Comparison of ENCODE assay signal across 8 cellular contexts in the genomic region with DNA sequence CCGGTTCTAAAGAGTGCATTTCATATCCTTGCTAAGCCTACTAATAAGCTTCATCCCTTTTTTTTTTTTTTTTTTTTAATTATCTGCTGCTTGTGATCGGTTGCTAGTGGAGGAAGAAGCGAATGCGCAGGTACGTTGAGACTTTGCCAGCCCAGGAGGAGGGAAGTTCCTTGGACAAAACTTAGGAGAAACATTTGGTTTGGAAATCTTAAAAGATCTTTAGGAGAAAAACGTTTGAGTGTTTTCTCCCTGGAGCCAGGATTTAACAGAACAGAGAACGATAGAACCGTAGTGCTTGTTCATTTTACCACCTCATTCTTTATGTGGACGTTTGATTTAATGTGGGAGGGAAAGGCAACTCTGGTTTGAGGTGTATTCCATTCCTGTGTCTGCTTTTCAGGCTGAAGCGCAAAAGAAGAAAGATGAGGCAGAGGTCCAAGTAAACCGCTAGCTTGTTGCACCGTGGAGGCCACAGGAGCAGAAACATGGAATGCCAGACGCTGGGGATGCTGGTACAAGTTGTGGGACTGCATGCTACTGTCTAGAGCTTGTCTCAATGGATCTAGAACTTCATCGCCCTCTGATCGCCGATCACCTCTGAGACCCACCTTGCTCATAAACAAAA. TPM values are rescaled to one million over a fixed set of nuclear protein-coding genes. Genes with fewer than 3 reads are reported as not detected.
DNase-seq lines count a peak whose midpoint lies in the region; ATAC-seq and TF ChIP-seq lines count a peak whose summit lies in the region.
"Not testable (repeated sequence)": the region's sequence is repeated elsewhere in the genome, so short reads cannot be mapped to it uniquely, and the experiment has no call there.

No MANE protein-coding gene starts in this region.

- not testable (repeated sequence) for TF ChIP-seq CTCF in AG04449 (IDR thresholded peaks at IDR 0.05; ENCODE audit: insufficient read depth, low read length, missing control alignments); H9 (conservative IDR thresholded peaks at IDR 0.05); activated CD8-positive, alpha-beta T cell treated with anti-CD3 and anti-CD28 coated beads for 36 hours (IDR thresholded peaks at IDR 0.05); heart left ventricle (IDR thresholded peaks at IDR 0.05); mucosa of descending colon (IDR thresholded peaks at IDR 0.05)

- not testable (repeated sequence) for ATAC-seq in activated CD8-positive, alpha-beta T cell treated with anti-CD3 and anti-CD28 coated beads for 36 hours; central memory CD8-positive, alpha-beta T cell (replicated peaks; ENCODE audit: extremely low read depth, poor library complexity, severe bottlenecking); heart left ventricle; mucosa of descending colon

- H3K27ac Mint-ChIP-seq in H9, result peak overlapping the region; percentile 99 to 100 (median 100)
- peak overlapping the region; percentile 100 for H3K27ac Mint-ChIP-seq in activated CD8-positive, alpha-beta T cell treated with anti-CD3 and anti-CD28 coated beads for 36 hours
- H3K27ac Mint-ChIP-seq in central memory CD8-positive, alpha-beta T cell (ENCODE audit: low read depth), result peak overlapping the region; percentile 100

- H3K79me1 ChIP-seq in H9 (ENCODE audit: insufficient read depth, low read depth, low read length, poor library complexity, severe bottlenecking), result not testable (repeated sequence)

- peak overlapping the region; percentile 94 for H4K8ac ChIP-seq in H9 (replicated peaks; ENCODE audit: insufficient read length, low read depth, low read length)

- H3K56ac ChIP-seq in H9 (ENCODE audit: insufficient read length, low read depth, low read length), result peak overlapping the region; percentile 99

- H2BK5ac ChIP-seq in H9 (ENCODE audit: insufficient read length, low read length), result peak overlapping the region; percentile 75

- peak overlapping the region; percentile 98 for H3K18ac ChIP-seq in H9 (ENCODE audit: insufficient read length, low read depth, low read length)

- not testable (repeated sequence) for H2BK12ac ChIP-seq in H9 (ENCODE audit: insufficient read length, low read depth, low read length)

- peak overlapping the region; percentile 78 for H3K4me2 ChIP-seq in H9 (ENCODE audit: insufficient read depth, insufficient read length, low read length)
- peak overlapping the region; percentile 80 for H3K4me2 ChIP-seq in skeletal muscle satellite cell (ENCODE audit: low read length)

- no CpG with 5 or more reads among the region's 16 CpGs for WGBS in H9 (ENCODE audit: extremely low coverage, insufficient read length, low lambda C conversion rate)
- 3 to 7% (median 5%) methylated on average over 12 to 16 of the region's 16 CpGs for WGBS in heart left ventricle, 4 donors

- peak overlapping the region; percentile 100 for H3K9ac ChIP-seq in H9 (ENCODE audit: extremely low read depth, insufficient read length, low read length)
- peak overlapping the region; percentile 99 for H3K9ac ChIP-seq in NT2/D1 (ENCODE audit: insufficient read length, low read depth)
- H3K9ac ChIP-seq in skeletal muscle satellite cell (ENCODE audit: low read depth, low read length), result peak overlapping the region; percentile 97

- H3K4me3 ChIP-seq in AG04449 (ENCODE audit: low read depth, low read length) (peak overlapping the region; percentile 94), NT2/D1 (ENCODE audit: insufficient read length, low read depth) (peak overlapping the region; percentile 91), heart left ventricle (peak overlapping the region; percentile 58 to 95 (median 78)), mucosa of descending colon (peak overlapping the region; percentile 35), skeletal muscle satellite cell (ENCODE audit: low read length) (peak overlapping the region; percentile 80)

- not testable (repeated sequence) for H2BK120ac ChIP-seq in H9 (ENCODE audit: low read depth, low read length, poor library complexity, severe bottlenecking)

- TF ChIP-seq POLR2A in heart left ventricle (IDR thresholded peaks at IDR 0.05), result not testable (repeated sequence)

- not testable (repeated sequence) for H3K79me2 ChIP-seq in H9 (ENCODE audit: insufficient read depth, low read length)

- not testable (repeated sequence) for H3K9me3 Mint-ChIP-seq in H9; activated CD8-positive, alpha-beta T cell treated with anti-CD3 and anti-CD28 coated beads for 36 hours; central memory CD8-positive, alpha-beta T cell

- peak overlapping the region; percentile 91 for H3K23ac ChIP-seq in H9 (ENCODE audit: insufficient read length, low read depth, low read length)

- not testable (repeated sequence) for H3K27me3 Mint-ChIP-seq in H9 (ENCODE audit: low read depth); activated CD8-positive, alpha-beta T cell treated with anti-CD3 and anti-CD28 coated beads for 36 hours; central memory CD8-positive, alpha-beta T cell

- not testable (repeated sequence) for H2BK15ac ChIP-seq in H9 (ENCODE audit: low read depth, low read length)

- not testable (repeated sequence) for H4K91ac ChIP-seq in H9 (ENCODE audit: insufficient read length, low read depth, low read length)

- intact Hi-C loops in activated CD8-positive, alpha-beta T cell treated with anti-CD3 and anti-CD28 coated beads for 36 hours (cut with micrococcal nuclease), result loop anchor here (5.0 kb wide), 2 partner anchors 35 to 75 kb away; partner anchors contain the start of genes MYL6B and RPS26
- intact Hi-C loops in heart left ventricle (cut with DNase I), result loop anchor here in 4 of 10 donors (5.0 to 10.0 kb wide), 5 partner anchors 40 to 200 kb away; partner anchors contain the start of genes MYL6 (in 3 of the 4), RPS26 (in 2 of the 4), SUOX (in 2 of the 4) and CNPY2 (in 1 of the 4)
- intact Hi-C loops in mucosa of descending colon (cut with DNase I, micrococcal nuclease), result not testable (repeated sequence)

- H2AFZ ChIP-seq in H9 (ENCODE audit: low read length), result not testable (repeated sequence)

- H3K36me3 ChIP-seq in NT2/D1 (ENCODE audit: insufficient read depth, insufficient read length, low read length) (peaks cover 54% of the 10 kb centered on the region), heart left ventricle (peaks cover 0 to 46% (median 34%) of the 10 kb centered on the region in 9 donors), skeletal muscle satellite cell (ENCODE audit: insufficient read depth, low read length) (peaks cover 27% of the 10 kb centered on the region)
- H3K36me3 ChIP-seq in mucosa of descending colon (ENCODE audit: low read depth), result not testable (repeated sequence)

- not testable (repeated sequence) for H2AK5ac ChIP-seq in H9 (ENCODE audit: insufficient read length, low read length)

- H3K36me3 Mint-ChIP-seq in H9 (ENCODE audit: insufficient read depth in 1 of 3, low read depth in 3 of 3), result peaks cover 45 to 63% (median 55%) of the 10 kb centered on the region in 3 experiments
- peaks cover 55% of the 10 kb centered on the region for H3K36me3 Mint-ChIP-seq in activated CD8-positive, alpha-beta T cell treated with anti-CD3 and anti-CD28 coated beads for 36 hours (ENCODE audit: low read depth)
- peaks cover 56% of the 10 kb centered on the region for H3K36me3 Mint-ChIP-seq in central memory CD8-positive, alpha-beta T cell (ENCODE audit: insufficient read depth)

- not testable (repeated sequence) for H3K4me1 ChIP-seq in H9 (ENCODE audit: insufficient read depth, low read length); NT2/D1 (ENCODE audit: insufficient read depth, insufficient read length)
- H3K4me1 ChIP-seq in heart left ventricle, result peaks cover 0 to 45% (median 25%) of the 10 kb centered on the region in 12 donors
- peaks cover 16% of the 10 kb centered on the region for H3K4me1 ChIP-seq in mucosa of descending colon (ENCODE audit: low read depth)
- H3K4me1 ChIP-seq in skeletal muscle satellite cell (ENCODE audit: control insufficient read depth, insufficient read depth, low read length), result peaks cover 25% of the 10 kb centered on the region

- POLR2A ChIA-PET in AG04449 (lab: Yijun Ruan, JAX), result interaction anchor here (0.7 to 4.7 kb wide), 7 partner anchors 11 to 72 kb away, joined by 3 to 49 read pairs (median 10); partner anchors contain the start of genes ESYT1, MYL6, PA2G4 and SMARCC2
- POLR2A ChIA-PET in activated CD8-positive, alpha-beta T cell treated with anti-CD3 and anti-CD28 coated beads for 36 hours (lab: Charles Lee), result interaction anchor here (0.6 to 5.9 kb wide), 30 partner anchors 8 to 1837 kb away, joined by 3 to 162 read pairs (median 5); partner anchors contain the start of genes ANKRD52, BAZ2A, CBX5 and CD63

- H3K23me2 ChIP-seq in H9 (ENCODE audit: insufficient read length, low read depth, low read length, poor library complexity, severe bottlenecking), result not testable (repeated sequence)

- H3K4me3 Mint-ChIP-seq in H9, result peak overlapping the region; percentile 97 to 98
- H3K4me3 Mint-ChIP-seq in activated CD8-positive, alpha-beta T cell treated with anti-CD3 and anti-CD28 coated beads for 36 hours, result peak overlapping the region; percentile 89
- peak overlapping the region; percentile 95 for H3K4me3 Mint-ChIP-seq in central memory CD8-positive, alpha-beta T cell

- H3K4ac ChIP-seq in H9 (ENCODE audit: low read depth, low read length), result peak overlapping the region; percentile 23; the same call in 1 of the 2 replicates

- peak overlapping the region; percentile 66; the same call in 1 of the 2 replicates for H3K14ac ChIP-seq in H9 (ENCODE audit: insufficient read depth, low read length)

- H3K4me1 Mint-ChIP-seq in H9, result peaks cover 25 to 27% of the 10 kb centered on the region in 2 experiments
- H3K4me1 Mint-ChIP-seq in activated CD8-positive, alpha-beta T cell treated with anti-CD3 and anti-CD28 coated beads for 36 hours (ENCODE audit: low read depth), result peaks cover 23% of the 10 kb centered on the region
- H3K4me1 Mint-ChIP-seq in central memory CD8-positive, alpha-beta T cell, result peaks cover 34% of the 10 kb centered on the region

- not testable (repeated sequence) for H4K20me1 ChIP-seq in H9 (ENCODE audit: control insufficient read depth, insufficient read depth, insufficient read length)

- not testable (repeated sequence) for H3K27me3 ChIP-seq in H9 (ENCODE audit: insufficient read depth, low read length); NT2/D1 (ENCODE audit: insufficient read depth, insufficient read length); heart left ventricle; skeletal muscle satellite cell (ENCODE audit: control insufficient read depth, insufficient read depth, low read length)

- not testable (repeated sequence) for DNase-seq in AG04449 (ENCODE audit: low read depth, low spot score); H9; NT2/D1 (ENCODE audit: low read depth, low spot score); activated CD8-positive, alpha-beta T cell treated with anti-CD3 and anti-CD28 coated beads for 36 hours; central memory CD8-positive, alpha-beta T cell (ENCODE audit: low spot score in 2 of 2); heart left ventricle; mucosa of descending colon

- H3K9me3 ChIP-seq in H9 (ENCODE audit: control insufficient read depth, low read depth, low read length); NT2/D1 (ENCODE audit: insufficient read depth, low read length); heart left ventricle; mucosa of descending colon; skeletal muscle satellite cell (replicated peaks; ENCODE audit: low read length): not testable (repeated sequence)

- not testable (repeated sequence) for H2BK20ac ChIP-seq in H9 (ENCODE audit: low read depth, low read length, poor library complexity, severe bottlenecking)

- CTCF ChIA-PET in AG04449 (lab: Yijun Ruan, JAX), result interaction anchor here (0.6 to 12.9 kb wide), 9 partner anchors 9 to 105 kb away, joined by 3 to 311 read pairs (median 35); partner anchors contain the start of genes ESYT1, MYL6, MYL6B and PA2G4
- CTCF ChIA-PET in activated CD8-positive, alpha-beta T cell treated with anti-CD3 and anti-CD28 coated beads for 36 hours (lab: Charles Lee), result interaction anchor here (0.7 to 5.3 kb wide), 15 partner anchors 9 to 380 kb away, joined by 3 to 91 read pairs (median 13); partner anchors contain the start of genes ANKRD52, ESYT1, MYL6 and MYL6B

- H3K27ac ChIP-seq in H9 (ENCODE audit: insufficient read length, low read depth, low read length) (peak overlapping the region; percentile 97), heart left ventricle (peak overlapping the region; percentile 72 to 98 (median 93))

- peak overlapping the region; percentile 100 for H4K5ac ChIP-seq in H9 (ENCODE audit: insufficient read length, low read depth, low read length)

- not testable (repeated sequence) for H3T11ph ChIP-seq in H9 (ENCODE audit: low read length)

RNA-seq across cellular contexts. Expression of gene RPL41, which starts 0.8 kb away (rescaled TPM):
- total RNA-seq in H9 (2021) (4,637 and 4,685 TPM in 2 replicates), heart left ventricle (1,000 to 10,000 TPM in 8 of 9 donors, 100 to 1,000 TPM in 1; 533 to 2,381 (median 1,999) TPM), mucosa of descending colon (1,000 to 10,000 TPM; 2,763 to 3,198 (median 3,152) TPM)
- 1,000 to 10,000 TPM; 5,401 to 5,452 TPM for total RNA-seq in activated CD8-positive, alpha-beta T cell treated with anti-CD3 and anti-CD28 coated beads for 36 hours
- 1,000 to 10,000 TPM in 1 of 2 donors, 100 to 1,000 TPM in 1; 752 to 4,466 TPM for polyA plus RNA-seq in heart left ventricle
- 2,116 and 2,859 TPM in 2 replicates for total RNA-seq in skeletal muscle satellite cell (2012; rRNA removed)

RNA-seq across cellular contexts. Expression of gene ZC3H10, which starts 0.9 kb away (rescaled TPM):
- 8.9 and 9.4 TPM in 2 replicates for total RNA-seq in H9 (2021)
- total RNA-seq in activated CD8-positive, alpha-beta T cell treated with anti-CD3 and anti-CD28 coated beads for 36 hours, result 1 to 10 TPM; 6.8 to 7.2 TPM
- 1 to 10 TPM; 2.7 to 6.4 (median 4.9) TPM for total RNA-seq in heart left ventricle
- polyA plus RNA-seq in heart left ventricle, result 1 to 10 TPM; 3.5 to 3.9 TPM
- 10 to 100 TPM in 1 of 3 donors, 1 to 10 TPM in 2; 5.0 to 11.8 (median 5.4) TPM for total RNA-seq in mucosa of descending colon
- 2.8 and 5.6 TPM in 2 replicates for total RNA-seq in skeletal muscle satellite cell (2012; rRNA removed)

RNA-seq across cellular contexts. Expression of gene ESYT1, which starts 10.9 kb away (rescaled TPM):
- 111 and 112 TPM in 2 replicates for total RNA-seq in H9 (2021)
- total RNA-seq in activated CD8-positive, alpha-beta T cell treated with anti-CD3 and anti-CD28 coated beads for 36 hours, result 100 to 1,000 TPM; 154 to 160 TPM
- total RNA-seq in heart left ventricle, result 10 to 100 TPM; 26.8 to 81.1 (median 43.4) TPM
- 10 to 100 TPM; 17.0 to 67.3 TPM for polyA plus RNA-seq in heart left ventricle
- 10 to 100 TPM; 44.9 to 75.7 (median 52.0) TPM for total RNA-seq in mucosa of descending colon
- 186 and 199 TPM in 2 replicates for total RNA-seq in skeletal muscle satellite cell (2012; rRNA removed)

RNA-seq across cellular contexts. Expression of gene PA2G4, which starts 12.8 kb away (rescaled TPM):
- total RNA-seq in H9 (2021), result 248 TPM in 2 replicates
- 100 to 1,000 TPM; 447 to 455 TPM for total RNA-seq in activated CD8-positive, alpha-beta T cell treated with anti-CD3 and anti-CD28 coated beads for 36 hours
- total RNA-seq in heart left ventricle, result 100 to 1,000 TPM in 1 of 9 donors, 10 to 100 TPM in 8; 66.0 to 105 (median 72.4) TPM
- polyA plus RNA-seq in heart left ventricle, result 100 to 1,000 TPM in 1 of 2 donors, 10 to 100 TPM in 1; 62.4 to 187 TPM
- 10 to 100 TPM; 61.7 to 94.9 (median 90.3) TPM for total RNA-seq in mucosa of descending colon
- 214 and 220 TPM in 2 replicates for total RNA-seq in skeletal muscle satellite cell (2012; rRNA removed)

RNA-seq across cellular contexts. Expression of gene MYL6B, which starts 35.2 kb away (rescaled TPM):
- total RNA-seq in H9 (2021), result 165 and 168 TPM in 2 replicates
- total RNA-seq in activated CD8-positive, alpha-beta T cell treated with anti-CD3 and anti-CD28 coated beads for 36 hours, result 10 to 100 TPM; 60.3 to 66.9 TPM
- total RNA-seq in heart left ventricle, result 10 to 100 TPM; 30.1 to 55.2 (median 41.1) TPM
- polyA plus RNA-seq in heart left ventricle, result 10 to 100 TPM; 27.5 to 65.9 TPM
- 10 to 100 TPM; 13.0 to 39.8 (median 22.7) TPM for total RNA-seq in mucosa of descending colon
- total RNA-seq in skeletal muscle satellite cell (2012; rRNA removed), result 49.4 and 104 TPM in 2 replicates

Comparison
In these comparisons a context has a peak if more than half of its experiments do, and no peak if none do; other contexts are left out.
1. H3K4me3 ChIP-seq: peak in every context shown above with its lines; median percentile 94 in AG04449; 91 in NT2/D1; 80 in skeletal muscle satellite cell; 78 in heart left ventricle; 35 in mucosa of descending colon.